In the genomic region with DNA sequence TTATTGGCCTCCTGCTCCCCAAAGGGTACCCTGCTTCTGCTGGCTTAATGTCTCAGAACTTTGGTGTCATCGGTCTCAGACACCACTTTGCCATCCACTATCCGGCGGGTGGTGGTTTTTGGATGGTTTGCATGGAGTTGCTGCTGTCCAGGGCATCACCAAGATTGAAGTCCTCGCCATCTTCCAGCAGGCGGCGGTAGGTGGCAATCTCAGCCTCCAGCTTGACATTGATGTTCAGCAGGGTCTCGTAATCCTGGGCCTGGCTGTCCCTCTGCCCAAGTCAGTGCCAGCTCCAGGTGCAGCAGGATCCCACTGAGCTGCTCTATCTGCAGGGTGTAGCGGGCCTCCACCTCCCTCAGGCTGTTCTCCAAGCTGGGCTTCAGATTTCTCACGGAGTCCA, we compare ENCODE assay signal across 8 cellular contexts. TPM values are rescaled to one million over a fixed set of nuclear protein-coding genes. Genes with fewer than 3 reads are reported as not detected.
DNase-seq lines count a peak whose midpoint lies in the region; TF ChIP-seq lines count a peak whose summit lies in the region.
"Not testable (repeated sequence)": the region's sequence is repeated elsewhere in the genome, so short reads cannot be mapped to it uniquely, and the experiment has no call there.

No MANE protein-coding gene starts in this region.

- H2AFZ ChIP-seq in Loucy (ENCODE audit: low read length); SK-N-SH (ENCODE audit: low read depth): not testable (repeated sequence)

- peak; percentile 53 for TF ChIP-seq CTCF in DOHH2 (IDR thresholded peaks at IDR 0.05; ENCODE audit: low read depth, low read length, poor library complexity, severe bottlenecking)
- peak; percentile 47 for TF ChIP-seq CTCF in Loucy (conservative IDR thresholded peaks at IDR 0.05; ENCODE audit: low read length)
- peak; percentile 25; the same call in 1 of the 2 replicates for TF ChIP-seq CTCF in SK-N-SH (IDR thresholded peaks at IDR 0.05)
- TF ChIP-seq CTCF in sigmoid colon (IDR thresholded peaks at IDR 0.05) = peak in 2 of 4 experiments; percentile 34 to 45

- CTCF ChIA-PET in SK-N-SH (lab: Yijun Ruan, JAX) = interaction anchor here (0.7 to 1.5 kb wide), 4 partner anchors 9 to 105 kb away, joined by 3 to 6 read pairs (median 3); partner anchors contain the start of gene CAND2

- not testable (repeated sequence) for H4K20me1 ChIP-seq in DOHH2 (ENCODE audit: control insufficient read depth, insufficient read depth, low read depth, low read length); Loucy (ENCODE audit: insufficient read depth, low read length, poor library complexity, severe bottlenecking); SK-N-SH (ENCODE audit: insufficient read depth)

- TF ChIP-seq RAD21 in SK-N-SH (IDR thresholded peaks at IDR 0.05; ENCODE audit: low read length) = peak; percentile 15; the same call in 1 of the 2 replicates

- not testable (repeated sequence) for TF ChIP-seq POLR2A in sigmoid colon (IDR thresholded peaks at IDR 0.05)

- not testable (repeated sequence) for H3K9me3 ChIP-seq in DOHH2 (ENCODE audit: control insufficient read depth, insufficient read depth, low read length); Loucy (ENCODE audit: insufficient read depth, low read depth, low read length); SK-N-SH; sigmoid colon

- H3K4me3 ChIP-seq in DOHH2 (ENCODE audit: low read length); Loucy (ENCODE audit: low read length, poor library complexity, severe bottlenecking); SK-N-SH (ENCODE audit: low read depth in 2 of 2, low read length in 1 of 2); sigmoid colon: not testable (repeated sequence)

- H3F3A ChIP-seq in DOHH2 (ENCODE audit: control insufficient read depth, insufficient read depth); Loucy (ENCODE audit: low read depth); SK-N-SH (replicated peaks; ENCODE audit: insufficient read depth): not testable (repeated sequence)

- intact Hi-C loops in sigmoid colon (cut with DNase I) = not testable (repeated sequence)

- not testable (repeated sequence) for H3K36me3 ChIP-seq in DOHH2 (ENCODE audit: control insufficient read depth, low read length); Loucy (ENCODE audit: insufficient read depth, low read length); SK-N-SH (replicated peaks in 1 of 2; ENCODE audit: control insufficient read depth in 1 of 2, insufficient read depth in 2 of 2, low read length in 1 of 2); sigmoid colon

- not testable (repeated sequence) for H3K27ac ChIP-seq in DOHH2 (ENCODE audit: low read depth, low read length); SK-N-SH (ENCODE audit: low read depth in 2 of 2, low read length in 1 of 2); sigmoid colon

- peak; percentile 39 for DNase-seq in SK-N-SH
- peak; percentile 75 for DNase-seq in activated CD8-positive, alpha-beta memory T cell treated with anti-CD3 and anti-CD28 coated beads, Interleukin-2, amount 50 U/mL, for 4 hours
- peak; percentile 68 for DNase-seq in cerebellar cortex (ENCODE audit: low spot score)
- peak; percentile 24 for DNase-seq in iris pigment epithelial cell (ENCODE audit: low read depth)
- DNase-seq in sigmoid colon = peak; percentile 83
- DNase-seq in stimulated activated naive CD4-positive, alpha-beta T cell (lab: John Stamatoyannopoulos, UW) = peak; percentile 17 to 55 (median 36)

- not testable (repeated sequence) for H3K27me3 ChIP-seq in DOHH2 (ENCODE audit: control insufficient read depth, low read length); Loucy (ENCODE audit: insufficient read depth, low read length, poor library complexity, severe bottlenecking); SK-N-SH (ENCODE audit: insufficient read depth); sigmoid colon

- H3K9me2 ChIP-seq in DOHH2 (replicated peaks; ENCODE audit: control insufficient read depth, low read length); Loucy (replicated peaks; ENCODE audit: low read depth, low read length); SK-N-SH: not testable (repeated sequence)

- 19% methylated on average over 7 of the region's 9 CpGs for WGBS in SK-N-SH (ENCODE audit: low lambda C conversion rate)
- 55 to 70% methylated on average over 9 of the region's 9 CpGs for WGBS in sigmoid colon, 2 donors

- H3K4me1 ChIP-seq in DOHH2 (ENCODE audit: control insufficient read depth, low read length) = peaks cover 13% of the 10 kb centered on the region
- H3K4me1 ChIP-seq in Loucy (ENCODE audit: insufficient read depth, low read length, poor library complexity, severe bottlenecking); SK-N-SH (ENCODE audit: control insufficient read depth in 1 of 2, insufficient read depth in 2 of 2, low read depth in 1 of 2, low read length in 1 of 2); sigmoid colon: not testable (repeated sequence)

- H3K4me2 ChIP-seq in DOHH2 (ENCODE audit: low read length); Loucy (ENCODE audit: low read depth, low read length, poor library complexity, severe bottlenecking); SK-N-SH: not testable (repeated sequence)

- not testable (repeated sequence) for TF ChIP-seq EP300 in SK-N-SH (IDR thresholded peaks at IDR 0.05; ENCODE audit: borderline replicate concordance in 1 of 2, low read depth in 1 of 2, low read length in 1 of 2); sigmoid colon (IDR thresholded peaks at IDR 0.05)

- POLR2A ChIA-PET in SK-N-SH (lab: Yijun Ruan, JAX) = interaction anchor here (0.7 to 1.3 kb wide), 2 partner anchors 23 to 43 kb away, joined by 3 to 6 read pairs; no protein-coding TSS in a partner anchor

- H3K79me2 ChIP-seq in DOHH2 (ENCODE audit: control insufficient read depth, low read length); Loucy (ENCODE audit: insufficient read depth, low read length); SK-N-SH (ENCODE audit: insufficient read depth): not testable (repeated sequence)

- H3K9ac ChIP-seq in Loucy (ENCODE audit: low read depth, low read length, poor library complexity, severe bottlenecking); SK-N-SH: not testable (repeated sequence)

RNA-seq across cellular contexts. Expression of gene CAND2, which starts 9.1 kb away (rescaled TPM):
- 1.5 TPM in 2 replicates for polyA plus RNA-seq in SK-N-SH (2012; rRNA removed)
- polyA plus RNA-seq in SK-N-SH (2012; cell fraction: cytosol; rRNA removed) = 0.91 and 1.3 TPM in 2 replicates
- 4.4 and 5.9 TPM in 2 replicates for polyA plus RNA-seq in SK-N-SH (2012; cell fraction: nucleus; rRNA removed)
- 10 to 100 TPM; 10.7 to 24.9 (median 14.6) TPM for total RNA-seq in sigmoid colon
- polyA plus RNA-seq in sigmoid colon = 1 to 10 TPM in 1 of 3 donors, under 1 TPM in 1, not detected in 1; 0.60 to 1.5 TPM

RNA-seq across cellular contexts. Expression of gene TMEM40, which starts 28.3 kb away (rescaled TPM):
- polyA plus RNA-seq in SK-N-SH (2012; rRNA removed) (0.05 and 0.11 TPM in 2 replicates), sigmoid colon (under 1 TPM in 2 of 3 donors, not detected in 1; 0.10 to 0.60 TPM)
- polyA plus RNA-seq in SK-N-SH (2012; cell fraction: cytosol; rRNA removed) = 0.09 and 0.24 TPM in 2 replicates
- 0.02 and 0.06 TPM in 2 replicates for polyA plus RNA-seq in SK-N-SH (2012; cell fraction: nucleus; rRNA removed)
- not detected for total RNA-seq in sigmoid colon

RNA-seq across cellular contexts. Expression of gene RPL32, which starts 54.0 kb away (rescaled TPM):
- polyA plus RNA-seq in SK-N-SH (2012; rRNA removed) (2,077 and 2,311 TPM in 2 replicates), sigmoid colon (1,000 to 10,000 TPM; 1,772 to 3,640 (median 2,133) TPM)
- 2,462 and 2,641 TPM in 2 replicates for polyA plus RNA-seq in SK-N-SH (2012; cell fraction: cytosol; rRNA removed)
- polyA plus RNA-seq in SK-N-SH (2012; cell fraction: nucleus; rRNA removed) = 576 and 604 TPM in 2 replicates
- total RNA-seq in sigmoid colon = 1,000 to 10,000 TPM in 2 of 4 donors, 100 to 1,000 TPM in 2; 920 to 2,637 (median 1,036) TPM

Comparison
In these comparisons a context has a peak if more than half of its experiments do, and no peak if none do; other contexts are left out.
1. DNase-seq: peak in every context shown above with its lines; median percentile 83 in sigmoid colon; 75 in activated CD8-positive, alpha-beta memory T cell treated with anti-CD3 and anti-CD28 coated beads, Interleukin-2, amount 50 U/mL, for 4 hours; 68 in cerebellar cortex; 39 in SK-N-SH; 36 in stimulated activated naive CD4-positive, alpha-beta T cell; 24 in iris pigment epithelial cell.